2 cellular contexts compared by ENCODE assay signal in the genomic region with DNA sequence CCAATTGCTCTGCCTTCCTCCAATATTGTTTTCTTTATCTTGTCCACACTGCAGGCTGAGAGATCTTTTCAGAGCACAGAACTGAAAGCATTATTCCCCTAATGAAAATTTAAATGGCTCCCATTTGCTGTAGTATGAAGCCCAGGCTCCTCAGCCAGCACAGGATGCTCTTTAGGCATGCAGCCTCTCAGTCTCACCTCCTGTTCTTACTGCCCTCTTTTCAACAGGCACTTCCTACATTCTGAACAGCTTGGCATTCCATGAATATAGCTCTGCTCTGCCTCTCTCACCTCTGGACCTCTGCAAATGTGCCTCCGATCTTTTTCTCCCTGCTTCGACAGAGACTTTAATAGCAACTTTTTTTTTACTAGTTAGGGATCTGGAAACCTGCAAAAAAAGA.
TF ChIP-seq lines count a peak whose summit lies in the region.

No MANE protein-coding gene starts in this region.

TF ChIP-seq in GM23338, 12 proteins besides CTCF, POLR2A, EP300 and RAD21 (continued from another document):
- TF ChIP-seq REST (IDR thresholded peaks at IDR 0.05; ENCODE audit: unreplicated experiment) (no peak), CREB1 (CRISPR knock-in tag; IDR thresholded peaks at IDR 0.05; ENCODE audit: low read depth) (no peak)
- TF ChIP-seq, protein P1, sequence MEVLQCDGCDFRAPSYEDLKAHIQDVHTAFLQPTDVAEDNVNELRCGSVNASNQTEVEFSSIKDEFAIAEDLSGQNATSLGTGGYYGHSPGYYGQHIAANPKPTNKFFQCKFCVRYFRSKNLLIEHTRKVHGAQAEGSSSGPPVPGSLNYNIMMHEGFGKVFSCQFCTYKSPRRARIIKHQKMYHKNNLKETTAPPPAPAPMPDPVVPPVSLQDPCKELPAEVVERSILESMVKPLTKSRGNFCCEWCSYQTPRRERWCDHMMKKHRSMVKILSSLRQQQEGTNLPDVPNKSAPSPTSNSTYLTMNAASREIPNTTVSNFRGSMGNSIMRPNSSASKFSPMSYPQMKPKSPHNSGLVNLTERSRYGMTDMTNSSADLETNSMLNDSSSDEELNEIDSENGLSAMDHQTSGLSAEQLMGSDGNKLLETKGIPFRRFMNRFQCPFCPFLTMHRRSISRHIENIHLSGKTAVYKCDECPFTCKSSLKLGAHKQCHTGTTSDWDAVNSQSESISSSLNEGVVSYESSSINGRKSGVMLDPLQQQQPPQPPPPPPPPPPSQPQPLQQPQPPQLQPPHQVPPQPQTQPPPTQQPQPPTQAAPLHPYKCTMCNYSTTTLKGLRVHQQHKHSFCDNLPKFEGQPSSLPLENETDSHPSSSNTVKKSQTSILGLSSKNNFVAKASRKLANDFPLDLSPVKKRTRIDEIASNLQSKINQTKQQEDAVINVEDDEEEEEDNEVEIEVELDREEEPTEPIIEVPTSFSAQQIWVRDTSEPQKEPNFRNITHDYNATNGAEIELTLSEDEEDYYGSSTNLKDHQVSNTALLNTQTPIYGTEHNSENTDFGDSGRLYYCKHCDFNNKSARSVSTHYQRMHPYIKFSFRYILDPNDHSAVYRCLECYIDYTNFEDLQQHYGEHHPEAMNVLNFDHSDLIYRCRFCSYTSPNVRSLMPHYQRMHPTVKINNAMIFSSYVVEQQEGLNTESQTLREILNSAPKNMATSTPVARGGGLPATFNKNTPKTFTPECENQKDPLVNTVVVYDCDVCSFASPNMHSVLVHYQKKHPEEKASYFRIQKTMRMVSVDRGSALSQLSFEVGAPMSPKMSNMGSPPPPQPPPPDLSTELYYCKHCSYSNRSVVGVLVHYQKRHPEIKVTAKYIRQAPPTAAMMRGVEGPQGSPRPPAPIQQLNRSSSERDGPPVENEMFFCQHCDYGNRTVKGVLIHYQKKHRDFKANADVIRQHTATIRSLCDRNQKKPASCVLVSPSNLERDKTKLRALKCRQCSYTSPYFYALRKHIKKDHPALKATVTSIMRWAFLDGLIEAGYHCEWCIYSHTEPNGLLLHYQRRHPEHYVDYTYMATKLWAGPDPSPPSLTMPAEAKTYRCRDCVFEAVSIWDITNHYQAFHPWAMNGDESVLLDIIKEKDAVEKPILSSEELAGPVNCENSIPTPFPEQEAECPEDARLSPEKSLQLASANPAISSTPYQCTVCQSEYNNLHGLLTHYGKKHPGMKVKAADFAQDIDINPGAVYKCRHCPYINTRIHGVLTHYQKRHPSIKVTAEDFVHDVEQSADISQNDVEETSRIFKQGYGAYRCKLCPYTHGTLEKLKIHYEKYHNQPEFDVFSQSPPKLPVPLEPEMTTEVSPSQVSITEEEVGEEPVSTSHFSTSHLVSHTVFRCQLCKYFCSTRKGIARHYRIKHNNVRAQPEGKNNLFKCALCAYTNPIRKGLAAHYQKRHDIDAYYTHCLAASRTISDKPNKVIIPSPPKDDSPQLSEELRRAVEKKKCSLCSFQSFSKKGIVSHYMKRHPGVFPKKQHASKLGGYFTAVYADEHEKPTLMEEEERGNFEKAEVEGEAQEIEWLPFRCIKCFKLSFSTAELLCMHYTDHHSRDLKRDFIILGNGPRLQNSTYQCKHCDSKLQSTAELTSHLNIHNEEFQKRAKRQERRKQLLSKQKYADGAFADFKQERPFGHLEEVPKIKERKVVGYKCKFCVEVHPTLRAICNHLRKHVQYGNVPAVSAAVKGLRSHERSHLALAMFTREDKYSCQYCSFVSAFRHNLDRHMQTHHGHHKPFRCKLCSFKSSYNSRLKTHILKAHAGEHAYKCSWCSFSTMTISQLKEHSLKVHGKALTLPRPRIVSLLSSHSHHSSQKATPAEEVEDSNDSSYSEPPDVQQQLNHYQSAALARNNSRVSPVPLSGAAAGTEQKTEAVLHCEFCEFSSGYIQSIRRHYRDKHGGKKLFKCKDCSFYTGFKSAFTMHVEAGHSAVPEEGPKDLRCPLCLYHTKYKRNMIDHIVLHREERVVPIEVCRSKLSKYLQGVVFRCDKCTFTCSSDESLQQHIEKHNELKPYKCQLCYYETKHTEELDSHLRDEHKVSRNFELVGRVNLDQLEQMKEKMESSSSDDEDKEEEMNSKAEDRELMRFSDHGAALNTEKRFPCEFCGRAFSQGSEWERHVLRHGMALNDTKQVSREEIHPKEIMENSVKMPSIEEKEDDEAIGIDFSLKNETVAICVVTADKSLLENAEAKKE (CRISPR knock-in tag; IDR thresholded peaks at IDR 0.05) = no peak
- TF ChIP-seq, protein P2, sequence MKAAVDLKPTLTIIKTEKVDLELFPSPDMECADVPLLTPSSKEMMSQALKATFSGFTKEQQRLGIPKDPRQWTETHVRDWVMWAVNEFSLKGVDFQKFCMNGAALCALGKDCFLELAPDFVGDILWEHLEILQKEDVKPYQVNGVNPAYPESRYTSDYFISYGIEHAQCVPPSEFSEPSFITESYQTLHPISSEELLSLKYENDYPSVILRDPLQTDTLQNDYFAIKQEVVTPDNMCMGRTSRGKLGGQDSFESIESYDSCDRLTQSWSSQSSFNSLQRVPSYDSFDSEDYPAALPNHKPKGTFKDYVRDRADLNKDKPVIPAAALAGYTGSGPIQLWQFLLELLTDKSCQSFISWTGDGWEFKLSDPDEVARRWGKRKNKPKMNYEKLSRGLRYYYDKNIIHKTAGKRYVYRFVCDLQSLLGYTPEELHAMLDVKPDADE (IDR thresholded peaks at IDR 0.05) = no peak

TF ChIP-seq in WTC11, 78 proteins besides CTCF, POLR2A, EP300 and RAD21 (continued from another document):
- TF ChIP-seq, protein P3, sequence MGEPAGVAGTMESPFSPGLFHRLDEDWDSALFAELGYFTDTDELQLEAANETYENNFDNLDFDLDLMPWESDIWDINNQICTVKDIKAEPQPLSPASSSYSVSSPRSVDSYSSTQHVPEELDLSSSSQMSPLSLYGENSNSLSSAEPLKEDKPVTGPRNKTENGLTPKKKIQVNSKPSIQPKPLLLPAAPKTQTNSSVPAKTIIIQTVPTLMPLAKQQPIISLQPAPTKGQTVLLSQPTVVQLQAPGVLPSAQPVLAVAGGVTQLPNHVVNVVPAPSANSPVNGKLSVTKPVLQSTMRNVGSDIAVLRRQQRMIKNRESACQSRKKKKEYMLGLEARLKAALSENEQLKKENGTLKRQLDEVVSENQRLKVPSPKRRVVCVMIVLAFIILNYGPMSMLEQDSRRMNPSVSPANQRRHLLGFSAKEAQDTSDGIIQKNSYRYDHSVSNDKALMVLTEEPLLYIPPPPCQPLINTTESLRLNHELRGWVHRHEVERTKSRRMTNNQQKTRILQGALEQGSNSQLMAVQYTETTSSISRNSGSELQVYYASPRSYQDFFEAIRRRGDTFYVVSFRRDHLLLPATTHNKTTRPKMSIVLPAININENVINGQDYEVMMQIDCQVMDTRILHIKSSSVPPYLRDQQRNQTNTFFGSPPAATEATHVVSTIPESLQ (CRISPR knock-in tag; IDR thresholded peaks at IDR 0.05) = no peak
- no peak for TF ChIP-seq TCF7 (CRISPR knock-in tag; IDR thresholded peaks at IDR 0.05; ENCODE audit: low read depth)
- TF ChIP-seq NR2C2 (CRISPR knock-in tag; IDR thresholded peaks at IDR 0.05) = no peak
- no peak for TF ChIP-seq IRF1 (CRISPR knock-in tag; IDR thresholded peaks at IDR 0.05)
- TF ChIP-seq, protein P4, sequence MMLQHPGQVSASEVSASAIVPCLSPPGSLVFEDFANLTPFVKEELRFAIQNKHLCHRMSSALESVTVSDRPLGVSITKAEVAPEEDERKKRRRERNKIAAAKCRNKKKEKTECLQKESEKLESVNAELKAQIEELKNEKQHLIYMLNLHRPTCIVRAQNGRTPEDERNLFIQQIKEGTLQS (CRISPR knock-in tag; conservative IDR thresholded peaks at IDR 0.05) = no peak
- TF ChIP-seq ESRRA (CRISPR knock-in tag; IDR thresholded peaks at IDR 0.05; ENCODE audit: borderline replicate concordance) = no peak
- no peak for TF ChIP-seq ETV6 (CRISPR knock-in tag; IDR thresholded peaks at IDR 0.05)
- no peak for TF ChIP-seq FOXP4 (CRISPR knock-in tag; IDR thresholded peaks at IDR 0.05)
- TF ChIP-seq, protein P5, sequence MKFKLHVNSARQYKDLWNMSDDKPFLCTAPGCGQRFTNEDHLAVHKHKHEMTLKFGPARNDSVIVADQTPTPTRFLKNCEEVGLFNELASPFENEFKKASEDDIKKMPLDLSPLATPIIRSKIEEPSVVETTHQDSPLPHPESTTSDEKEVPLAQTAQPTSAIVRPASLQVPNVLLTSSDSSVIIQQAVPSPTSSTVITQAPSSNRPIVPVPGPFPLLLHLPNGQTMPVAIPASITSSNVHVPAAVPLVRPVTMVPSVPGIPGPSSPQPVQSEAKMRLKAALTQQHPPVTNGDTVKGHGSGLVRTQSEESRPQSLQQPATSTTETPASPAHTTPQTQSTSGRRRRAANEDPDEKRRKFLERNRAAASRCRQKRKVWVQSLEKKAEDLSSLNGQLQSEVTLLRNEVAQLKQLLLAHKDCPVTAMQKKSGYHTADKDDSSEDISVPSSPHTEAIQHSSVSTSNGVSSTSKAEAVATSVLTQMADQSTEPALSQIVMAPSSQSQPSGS (CRISPR knock-in tag; IDR thresholded peaks at IDR 0.05; ENCODE audit: borderline replicate concordance, low read depth) = no peak
- TF ChIP-seq ZNF671 (CRISPR knock-in tag; IDR thresholded peaks at IDR 0.05) = no peak
- no peak for TF ChIP-seq OVOL2 (CRISPR knock-in tag; IDR thresholded peaks at IDR 0.05; ENCODE audit: borderline replicate concordance)
- no peak for TF ChIP-seq NFATC4 (CRISPR knock-in tag; IDR thresholded peaks at IDR 0.05)
- TF ChIP-seq ZBTB21 (CRISPR knock-in tag; IDR thresholded peaks at IDR 0.05; ENCODE audit: borderline replicate concordance) = no peak
- TF ChIP-seq CREM (CRISPR knock-in tag; IDR thresholded peaks at IDR 0.05) = no peak
